1 cellular context compared by ENCODE assay signal in the genomic region with DNA sequence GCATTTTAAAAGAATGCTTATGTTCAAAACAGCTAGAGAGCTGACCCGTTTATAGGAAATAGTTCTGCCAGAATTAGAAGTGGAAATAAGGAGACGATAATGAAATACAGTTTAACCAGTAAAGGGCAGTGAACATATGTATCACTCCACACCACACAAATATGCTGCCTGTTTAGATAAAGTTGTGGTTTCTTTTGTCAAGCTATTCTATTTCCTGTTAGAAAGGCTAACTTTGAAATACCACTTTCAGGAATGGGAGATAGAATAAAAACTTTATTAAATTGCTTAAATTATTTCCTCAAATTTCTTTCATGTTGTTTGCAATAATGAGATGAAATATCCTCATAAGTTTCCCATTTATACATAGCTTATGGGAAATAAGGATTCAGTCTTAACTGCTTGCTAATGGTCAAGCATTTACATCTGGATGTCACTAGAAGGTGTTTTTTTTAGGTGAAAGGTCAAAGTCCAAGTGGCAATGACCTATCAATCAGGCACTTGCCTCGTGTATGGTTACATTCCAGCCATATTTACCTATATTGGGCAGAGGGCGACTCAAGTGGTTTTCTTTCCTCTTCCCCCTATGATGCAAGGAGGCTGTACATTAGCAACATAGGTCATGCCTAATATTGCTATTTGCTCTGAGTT.
A peak's percentile ranks its signal among the peaks of the same experiment; 100 is the strongest.
TF ChIP-seq lines count a peak whose summit lies in the region.

No MANE protein-coding gene starts in this region.

TF ChIP-seq in K562, 482 proteins besides CTCF, POLR2A, EP300 and RAD21 (continued from another document and continues in another):
- TF ChIP-seq, protein P1, sequence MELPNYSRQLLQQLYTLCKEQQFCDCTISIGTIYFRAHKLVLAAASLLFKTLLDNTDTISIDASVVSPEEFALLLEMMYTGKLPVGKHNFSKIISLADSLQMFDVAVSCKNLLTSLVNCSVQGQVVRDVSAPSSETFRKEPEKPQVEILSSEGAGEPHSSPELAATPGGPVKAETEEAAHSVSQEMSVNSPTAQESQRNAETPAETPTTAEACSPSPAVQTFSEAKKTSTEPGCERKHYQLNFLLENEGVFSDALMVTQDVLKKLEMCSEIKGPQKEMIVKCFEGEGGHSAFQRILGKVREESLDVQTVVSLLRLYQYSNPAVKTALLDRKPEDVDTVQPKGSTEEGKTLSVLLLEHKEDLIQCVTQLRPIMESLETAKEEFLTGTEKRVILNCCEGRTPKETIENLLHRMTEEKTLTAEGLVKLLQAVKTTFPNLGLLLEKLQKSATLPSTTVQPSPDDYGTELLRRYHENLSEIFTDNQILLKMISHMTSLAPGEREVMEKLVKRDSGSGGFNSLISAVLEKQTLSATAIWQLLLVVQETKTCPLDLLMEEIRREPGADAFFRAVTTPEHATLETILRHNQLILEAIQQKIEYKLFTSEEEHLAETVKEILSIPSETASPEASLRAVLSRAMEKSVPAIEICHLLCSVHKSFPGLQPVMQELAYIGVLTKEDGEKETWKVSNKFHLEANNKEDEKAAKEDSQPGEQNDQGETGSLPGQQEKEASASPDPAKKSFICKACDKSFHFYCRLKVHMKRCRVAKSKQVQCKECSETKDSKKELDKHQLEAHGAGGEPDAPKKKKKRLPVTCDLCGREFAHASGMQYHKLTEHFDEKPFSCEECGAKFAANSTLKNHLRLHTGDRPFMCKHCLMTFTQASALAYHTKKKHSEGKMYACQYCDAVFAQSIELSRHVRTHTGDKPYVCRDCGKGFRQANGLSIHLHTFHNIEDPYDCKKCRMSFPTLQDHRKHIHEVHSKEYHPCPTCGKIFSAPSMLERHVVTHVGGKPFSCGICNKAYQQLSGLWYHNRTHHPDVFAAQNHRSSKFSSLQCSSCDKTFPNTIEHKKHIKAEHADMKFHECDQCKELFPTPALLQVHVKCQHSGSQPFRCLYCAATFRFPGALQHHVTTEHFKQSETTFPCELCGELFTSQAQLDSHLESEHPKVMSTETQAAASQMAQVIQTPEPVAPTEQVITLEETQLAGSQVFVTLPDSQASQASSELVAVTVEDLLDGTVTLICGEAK (IDR thresholded peaks at IDR 0.05): peak; percentile 92
- TF ChIP-seq, protein P1 (CRISPR knock-in tag; IDR thresholded peaks at IDR 0.05): peak; percentile 90
- TF ChIP-seq LCOR (CRISPR knock-in tag; IDR thresholded peaks at IDR 0.05) (no peak), ETS2 (tag; IDR thresholded peaks at IDR 0.05; ENCODE audit: borderline replicate concordance, poor library complexity, severe bottlenecking) (no peak), ZNF75A (CRISPR knock-in tag; IDR thresholded peaks at IDR 0.05) (no peak), MCM3 (IDR thresholded peaks at IDR 0.05) (no peak), MBD2 (IDR thresholded peaks at IDR 0.05; ENCODE audit: borderline replicate concordance, low read depth) (peak; percentile 43; the same call in 1 of the 2 replicates), UBTF (IDR thresholded peaks at IDR 0.05; ENCODE audit: borderline replicate concordance in 1 of 2, low read depth in 2 of 2, low read length in 2 of 2) (no peak), HES1 (IDR thresholded peaks at IDR 0.05; ENCODE audit: low read depth) (no peak), COPS2 (conservative IDR thresholded peaks at IDR 0.05) (no peak), NFATC3 (IDR thresholded peaks at IDR 0.05) (no peak), PRDM10 (IDR thresholded peaks at IDR 0.05; ENCODE audit: partially characterized antibody) (no peak), SRSF7 (optimal IDR thresholded peaks at IDR 0.05; ENCODE audit: low read depth, low read length) (no peak), ERF (CRISPR knock-in tag; IDR thresholded peaks at IDR 0.05) (no peak), KAT8 (IDR thresholded peaks at IDR 0.05; ENCODE audit: low read depth) (no peak), HLTF (IDR thresholded peaks at IDR 0.05) (no peak), ZNF586 (CRISPR knock-in tag; conservative IDR thresholded peaks at IDR 0.05) (no peak), ZFP1 (CRISPR knock-in tag; IDR thresholded peaks at IDR 0.05) (no peak), SRSF3 (IDR thresholded peaks at IDR 0.05; ENCODE audit: insufficient read depth, low read length) (no peak), ZNF324 (CRISPR knock-in tag; IDR thresholded peaks at IDR 0.05) (no peak), CCAR2 (IDR thresholded peaks at IDR 0.05; ENCODE audit: low read depth, low read length) (no peak), ZNF444 (CRISPR knock-in tag; IDR thresholded peaks at IDR 0.05) (no peak), GTF2F1 (IDR thresholded peaks at IDR 0.05; ENCODE audit: low read depth, low read length) (no peak), MYNN (IDR thresholded peaks at IDR 0.05) (no peak), MYNN (CRISPR knock-in tag; IDR thresholded peaks at IDR 0.05) (no peak), RNF2 (IDR thresholded peaks at IDR 0.05) (peak; percentile 52), NRF1 (conservative IDR thresholded peaks at IDR 0.05 in 1 of 2, IDR thresholded peaks at IDR 0.05 in 1 of 2) (no peak), NFE2 (IDR thresholded peaks at IDR 0.05; ENCODE audit: low read depth) (0 out of 2 replicates have a peak, but pooled peaks have one; percentile 11)
- TF ChIP-seq, protein P2, sequence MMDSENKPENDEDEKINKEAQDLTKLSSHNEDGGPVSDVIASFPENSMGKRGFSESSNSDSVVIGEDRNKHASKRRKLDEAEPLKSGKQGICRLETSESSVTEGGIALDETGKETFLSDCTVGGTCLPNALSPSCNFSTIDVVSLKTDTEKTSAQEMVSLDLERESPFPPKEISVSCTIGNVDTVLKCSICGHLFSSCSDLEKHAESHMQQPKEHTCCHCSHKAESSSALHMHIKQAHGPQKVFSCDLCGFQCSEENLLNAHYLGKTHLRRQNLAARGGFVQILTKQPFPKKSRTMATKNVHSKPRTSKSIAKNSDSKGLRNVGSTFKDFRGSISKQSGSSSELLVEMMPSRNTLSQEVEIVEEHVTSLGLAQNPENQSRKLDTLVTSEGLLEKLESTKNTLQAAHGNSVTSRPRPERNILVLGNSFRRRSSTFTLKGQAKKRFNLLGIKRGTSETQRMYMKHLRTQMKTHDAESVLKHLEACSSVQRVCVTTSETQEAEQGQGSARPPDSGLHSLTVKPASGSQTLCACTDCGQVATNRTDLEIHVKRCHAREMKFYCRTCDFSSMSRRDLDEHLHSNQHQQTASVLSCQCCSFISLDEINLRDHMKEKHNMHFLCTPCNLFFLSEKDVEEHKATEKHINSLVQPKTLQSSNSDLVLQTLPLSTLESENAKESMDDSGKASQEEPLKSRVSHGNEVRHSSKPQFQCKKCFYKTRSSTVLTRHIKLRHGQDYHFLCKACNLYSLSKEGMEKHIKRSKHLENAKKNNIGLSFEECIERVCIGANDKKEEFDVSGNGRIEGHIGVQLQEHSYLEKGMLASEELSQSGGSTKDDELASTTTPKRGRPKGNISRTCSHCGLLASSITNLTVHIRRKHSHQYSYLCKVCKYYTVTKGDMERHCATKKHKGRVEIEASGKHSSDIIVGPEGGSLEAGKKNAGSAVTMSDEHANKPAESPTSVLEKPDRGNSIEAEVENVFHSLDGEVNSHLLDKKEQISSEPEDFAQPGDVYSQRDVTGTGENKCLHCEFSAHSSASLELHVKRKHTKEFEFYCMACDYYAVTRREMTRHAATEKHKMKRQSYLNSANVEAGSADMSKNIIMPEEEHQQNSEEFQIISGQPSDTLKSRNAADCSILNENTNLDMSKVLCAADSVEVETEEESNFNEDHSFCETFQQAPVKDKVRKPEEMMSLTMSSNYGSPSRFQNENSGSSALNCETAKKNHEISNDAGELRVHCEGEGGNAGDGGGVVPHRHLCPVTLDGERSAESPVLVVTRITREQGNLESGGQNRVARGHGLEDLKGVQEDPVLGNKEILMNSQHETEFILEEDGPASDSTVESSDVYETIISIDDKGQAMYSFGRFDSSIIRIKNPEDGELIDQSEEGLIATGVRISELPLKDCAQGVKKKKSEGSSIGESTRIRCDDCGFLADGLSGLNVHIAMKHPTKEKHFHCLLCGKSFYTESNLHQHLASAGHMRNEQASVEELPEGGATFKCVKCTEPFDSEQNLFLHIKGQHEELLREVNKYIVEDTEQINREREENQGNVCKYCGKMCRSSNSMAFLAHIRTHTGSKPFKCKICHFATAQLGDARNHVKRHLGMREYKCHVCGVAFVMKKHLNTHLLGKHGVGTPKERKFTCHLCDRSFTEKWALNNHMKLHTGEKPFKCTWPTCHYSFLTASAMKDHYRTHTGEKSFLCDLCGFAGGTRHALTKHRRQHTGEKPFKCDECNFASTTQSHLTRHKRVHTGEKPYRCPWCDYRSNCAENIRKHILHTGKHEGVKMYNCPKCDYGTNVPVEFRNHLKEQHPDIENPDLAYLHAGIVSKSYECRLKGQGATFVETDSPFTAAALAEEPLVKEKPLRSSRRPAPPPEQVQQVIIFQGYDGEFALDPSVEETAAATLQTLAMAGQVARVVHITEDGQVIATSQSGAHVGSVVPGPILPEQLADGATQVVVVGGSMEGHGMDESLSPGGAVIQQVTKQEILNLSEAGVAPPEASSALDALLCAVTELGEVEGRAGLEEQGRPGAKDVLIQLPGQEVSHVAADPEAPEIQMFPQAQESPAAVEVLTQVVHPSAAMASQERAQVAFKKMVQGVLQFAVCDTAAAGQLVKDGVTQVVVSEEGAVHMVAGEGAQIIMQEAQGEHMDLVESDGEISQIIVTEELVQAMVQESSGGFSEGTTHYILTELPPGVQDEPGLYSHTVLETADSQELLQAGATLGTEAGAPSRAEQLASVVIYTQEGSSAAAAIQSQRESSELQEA (IDR thresholded peaks at IDR 0.05; ENCODE audit: low read depth): no peak
